Comparison of ENCODE assay signal across 8 cellular contexts in the genomic region with DNA sequence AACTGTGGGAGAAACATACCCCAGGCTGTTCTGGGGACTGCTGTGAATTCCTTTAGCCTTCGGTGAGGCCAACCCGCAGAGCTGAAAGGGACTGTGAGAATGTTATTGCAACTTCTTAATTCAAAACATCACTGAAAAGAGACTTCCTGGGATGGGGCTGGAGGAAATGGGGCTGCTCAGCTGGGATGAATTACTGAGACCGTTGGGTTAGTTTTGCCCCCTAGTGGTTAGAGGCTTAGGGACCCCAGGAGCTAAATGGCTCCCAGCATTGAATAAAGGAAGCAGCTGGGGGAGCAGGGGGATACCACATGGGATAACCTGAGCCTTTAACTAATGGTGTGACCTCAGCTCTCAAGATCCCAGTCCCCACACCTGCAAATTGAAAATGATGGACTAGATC.
DNase-seq lines count a peak whose midpoint lies in the region; ATAC-seq and TF ChIP-seq lines count a peak whose summit lies in the region.

No MANE protein-coding gene starts in this region.

- H3K36me3 Mint-ChIP-seq in H9 (ENCODE audit: insufficient read depth in 1 of 3, low read depth in 3 of 3): no peaks in the 10 kb centered on the region
- H3K36me3 Mint-ChIP-seq in activated CD4-positive, alpha-beta memory T cell treated with anti-CD3 and anti-CD28 coated beads for 36 hours: no peaks in the 10 kb centered on the region

- no peak overlapping the region for H3K4me2 ChIP-seq in H9 (ENCODE audit: insufficient read depth, insufficient read length, low read length)

- no peak overlapping the region for H2AK5ac ChIP-seq in H9 (ENCODE audit: insufficient read length, low read length)

- no peak overlapping the region for H3K18ac ChIP-seq in H9 (ENCODE audit: insufficient read length, low read depth, low read length)

- H3K27ac ChIP-seq in H9 (ENCODE audit: insufficient read length, low read depth, low read length) (no peak overlapping the region), RWPE1 (no peak overlapping the region), iPS DF 6.9 (ENCODE audit: low read length) (no peak overlapping the region)

- CTCF ChIA-PET in RWPE1 (lab: Yijun Ruan, JAX): interaction anchor here (0.6 to 0.7 kb wide), 2 partner anchors 17 to 229 kb away, joined by 3 read pairs; no protein-coding TSS in a partner anchor
- CTCF ChIA-PET in activated CD4-positive, alpha-beta memory T cell treated with anti-CD3 and anti-CD28 coated beads for 36 hours (lab: Charles Lee): no interaction called here

- no peak overlapping the region for H3K4ac ChIP-seq in H9 (ENCODE audit: low read depth, low read length)

- no peaks in the 10 kb centered on the region for H3K27me3 ChIP-seq in H9 (ENCODE audit: insufficient read depth, low read length)
- no peaks in the 10 kb centered on the region for H3K27me3 ChIP-seq in iPS DF 6.9 (ENCODE audit: control insufficient read depth, insufficient read depth, low read length)

- H3K9me3 Mint-ChIP-seq in H9: no peaks in the 10 kb centered on the region
- H3K9me3 Mint-ChIP-seq in activated CD4-positive, alpha-beta memory T cell treated with anti-CD3 and anti-CD28 coated beads for 36 hours: no peaks in the 10 kb centered on the region

- no peaks in the 10 kb centered on the region for H3K79me2 ChIP-seq in H9 (ENCODE audit: insufficient read depth, low read length)

- no peaks in the 10 kb centered on the region for H3K79me1 ChIP-seq in H9 (ENCODE audit: insufficient read depth, low read depth, low read length, poor library complexity, severe bottlenecking)

- H3K4me1 Mint-ChIP-seq in H9: peaks cover 19 to 28% of the 10 kb centered on the region in 2 experiments
- no peaks in the 10 kb centered on the region for H3K4me1 Mint-ChIP-seq in activated CD4-positive, alpha-beta memory T cell treated with anti-CD3 and anti-CD28 coated beads for 36 hours (ENCODE audit: low read depth)

- peaks cover 10% of the 10 kb centered on the region for H3K27me3 Mint-ChIP-seq in H9 (ENCODE audit: low read depth)
- H3K27me3 Mint-ChIP-seq in activated CD4-positive, alpha-beta memory T cell treated with anti-CD3 and anti-CD28 coated beads for 36 hours: peaks cover 1% of the 10 kb centered on the region

- no peaks in the 10 kb centered on the region for H4K20me1 ChIP-seq in H9 (ENCODE audit: control insufficient read depth, insufficient read depth, insufficient read length)

- H3K9me3 ChIP-seq in H9 (ENCODE audit: control insufficient read depth, low read depth, low read length) (no peaks in the 10 kb centered on the region), iPS DF 6.9 (ENCODE audit: control insufficient read depth, insufficient read depth, low read length) (no peaks in the 10 kb centered on the region)

- no peak overlapping the region for H3K14ac ChIP-seq in H9 (ENCODE audit: insufficient read depth, low read length)

- no peaks in the 10 kb centered on the region for H3K36me3 ChIP-seq in iPS DF 6.9 (ENCODE audit: control insufficient read depth, insufficient read depth, low read length)

- no CpG with 5 or more reads among the region's 3 CpGs for WGBS in H9 (ENCODE audit: extremely low coverage, insufficient read length, low lambda C conversion rate)
- WGBS in iPS DF 6.9 (ENCODE audit: insufficient coverage, insufficient read length): no CpG with 5 or more reads among the region's 3 CpGs

- H4K5ac ChIP-seq in H9 (ENCODE audit: insufficient read length, low read depth, low read length): no peak overlapping the region

- H3K56ac ChIP-seq in H9 (ENCODE audit: insufficient read length, low read depth, low read length): no peak overlapping the region

- no peaks in the 10 kb centered on the region for H3K4me1 ChIP-seq in H9 (ENCODE audit: insufficient read depth, low read length)
- H3K4me1 ChIP-seq in iPS DF 6.9 (ENCODE audit: control insufficient read depth, insufficient read depth, low read length): no peaks in the 10 kb centered on the region

- H2BK12ac ChIP-seq in H9 (ENCODE audit: insufficient read length, low read depth, low read length): no peak overlapping the region

- H3K4me3 ChIP-seq in iPS DF 6.9 (ENCODE audit: low read length): no peak overlapping the region

- no peak overlapping the region for H2BK15ac ChIP-seq in H9 (ENCODE audit: low read depth, low read length)

- H3K27ac Mint-ChIP-seq in H9: no peak overlapping the region
- H3K27ac Mint-ChIP-seq in activated CD4-positive, alpha-beta memory T cell treated with anti-CD3 and anti-CD28 coated beads for 36 hours: no peak overlapping the region

- ATAC-seq in HG03460 (IDR thresholded peaks at IDR 0.05; ENCODE audit: unreplicated experiment): no peak

- TF ChIP-seq CTCF in H9 (conservative IDR thresholded peaks at IDR 0.05): peak; percentile 81
- no peak for TF ChIP-seq CTCF in RWPE1 (conservative IDR thresholded peaks at IDR 0.05; ENCODE audit: low read depth)

- no peak overlapping the region for H4K8ac ChIP-seq in H9 (replicated peaks; ENCODE audit: insufficient read length, low read depth, low read length)

- no peak overlapping the region for H2BK20ac ChIP-seq in H9 (ENCODE audit: low read depth, low read length, poor library complexity, severe bottlenecking)

- DNase-seq in DMS53 (lab: John Stamatoyannopoulos, UW) (peak; percentile 58), H9 (peak; percentile 67), RWPE1 (ENCODE audit: low spot score) (peak; percentile 6), iPS DF 6.9 (ENCODE audit: low read depth, low spot score) (peak; percentile 50), NCI-H510A (lab: John Stamatoyannopoulos, UW) (no peak), dermis blood vessel endothelial cell (no peak)
- DNase-seq in activated CD4-positive, alpha-beta memory T cell treated with anti-CD3 and anti-CD28 coated beads for 36 hours: no peak

- no peak overlapping the region for H3K23ac ChIP-seq in H9 (ENCODE audit: insufficient read length, low read depth, low read length)

- no peak overlapping the region; a peak in 1 of 5 replicates for H3K4me3 Mint-ChIP-seq in H9
- H3K4me3 Mint-ChIP-seq in activated CD4-positive, alpha-beta memory T cell treated with anti-CD3 and anti-CD28 coated beads for 36 hours: no peak overlapping the region

- POLR2A ChIA-PET in RWPE1 (lab: Yijun Ruan, JAX; ENCODE audit: low non-redundant PET): no interaction called here
- POLR2A ChIA-PET in activated CD4-positive, alpha-beta memory T cell treated with anti-CD3 and anti-CD28 coated beads for 36 hours (lab: Charles Lee): no interaction called here

- no peak overlapping the region for H2BK120ac ChIP-seq in H9 (ENCODE audit: low read depth, low read length, poor library complexity, severe bottlenecking)

- no peaks in the 10 kb centered on the region for H3K23me2 ChIP-seq in H9 (ENCODE audit: insufficient read length, low read depth, low read length, poor library complexity, severe bottlenecking)

- H2AFZ ChIP-seq in H9 (ENCODE audit: low read length): no peak overlapping the region

- no peak overlapping the region for H4K91ac ChIP-seq in H9 (ENCODE audit: insufficient read length, low read depth, low read length)

- H3K9ac ChIP-seq in H9 (ENCODE audit: extremely low read depth, insufficient read length, low read length): no peak overlapping the region

- intact Hi-C loops in activated CD4-positive, alpha-beta memory T cell treated with anti-CD3 and anti-CD28 coated beads for 36 hours (cut with micrococcal nuclease): no loop called here

- H2BK5ac ChIP-seq in H9 (ENCODE audit: insufficient read length, low read length): no peak overlapping the region

- H3T11ph ChIP-seq in H9 (ENCODE audit: low read length): no peak overlapping the region

Comparison
In these comparisons a context has a peak if more than half of its experiments do, and no peak if none do; other contexts are left out.
1. DNase-seq: peak in DMS53 (single experiment), H9 (single experiment), RWPE1 (single experiment) and iPS DF 6.9 (single experiment); none in NCI-H510A (single experiment), activated CD4-positive, alpha-beta memory T cell treated with anti-CD3 and anti-CD28 coated beads for 36 hours (single experiment) and dermis blood vessel endothelial cell (single experiment).